ENCODE assay signal across 10 cellular contexts in genomic region chr6:134707342-134707982, GRCh38.
DNase-seq lines count a peak whose midpoint lies in the region; ATAC-seq, FAIRE-seq and TF ChIP-seq lines count a peak whose summit lies in the region.
"Had no signal": no experiment of that assay in that cellular context is flagged by ENCODE, and none has a peak within 500 bp of the region (broad histone marks: within the 10 kb centered on the region; RNA-seq: fewer than 3 reads in every experiment).

No MANE protein-coding gene starts in this region.

- DNase-seq in DMS153 treated with DMSO at 0.1 percent for 48 hours (lab: John Stamatoyannopoulos, UW; ENCODE audit: unreplicated experiment): peak; percentile 44
- peak; percentile 9 for DNase-seq in NAMALWA (ENCODE audit: low spot score)
- DNase-seq in bronchial epithelial cell (ENCODE audit: low read depth): peak; percentile 48
- DNase-seq in posterior cingulate gyrus: no peak
- DNase-seq in suprapubic skin (ENCODE audit: low spot score in 2 of 2): no peak
- no peak for DNase-seq in GM12892 (ENCODE audit: insufficient read length)
- DNase-seq: activated CD8-positive, alpha-beta memory T cell treated with anti-CD3 and anti-CD28 coated beads for 24 hours; effector memory CD8-positive, alpha-beta T cell had no signal

- TF ChIP-seq CTCF in bronchial epithelial cell (IDR thresholded peaks at IDR 0.05; ENCODE audit: insufficient read depth, low read length, severe bottlenecking) (no peak), suprapubic skin (IDR thresholded peaks at IDR 0.05) (no peak)

- FAIRE-seq in bronchial epithelial cell (lab: Jason Lieb, UNC): no peak
- FAIRE-seq in GM12892 (lab: Jason Lieb, UNC): no peak

- no peak for TF ChIP-seq EP300 in suprapubic skin (IDR thresholded peaks at IDR 0.05)

- H3K27ac ChIP-seq in mesodermal cell (ENCODE audit: low read depth, low read length, severe bottlenecking) (peak overlapping the region; percentile 71), suprapubic skin (no peak overlapping the region)

- no peaks in the 10 kb centered on the region for H3K9me3 ChIP-seq in mesodermal cell (ENCODE audit: control insufficient read depth, low read length)
- H3K9me3 ChIP-seq in suprapubic skin: no peaks in the 10 kb centered on the region

- no peak for ATAC-seq in GM21723 (IDR thresholded peaks at IDR 0.05; ENCODE audit: unreplicated experiment)
- ATAC-seq: effector memory CD8-positive, alpha-beta T cell had no signal

- H3K4me3 ChIP-seq in bronchial epithelial cell (ENCODE audit: low read depth, low read length) (no peak overlapping the region), mesodermal cell (ENCODE audit: extremely low read depth, insufficient read depth, low read length, poor library complexity, severe bottlenecking) (no peak overlapping the region), suprapubic skin (no peak overlapping the region)

- WGBS in mesodermal cell (ENCODE audit: insufficient coverage in 2 of 2), 2 experiments: 100% methylated on average over 1 of the region's 4 CpGs; no CpG with 5 or more reads in 1 of the 2 experiments
- WGBS in suprapubic skin: 60% methylated on average over 4 of the region's 4 CpGs

- intact Hi-C loops in posterior cingulate gyrus (cut with DNase I): no loop called here

- no peak for TF ChIP-seq POLR2A in suprapubic skin (IDR thresholded peaks at IDR 0.05)
- no peak for TF ChIP-seq POLR2A in GM12892 (IDR thresholded peaks at IDR 0.05; ENCODE audit: low read depth, low read length)

- H3K27me3 ChIP-seq in bronchial epithelial cell (ENCODE audit: control insufficient read depth, insufficient read depth, low read length) (peaks cover 8% of the 10 kb centered on the region), suprapubic skin (no peaks in the 10 kb centered on the region)

- no peaks in the 10 kb centered on the region for H3K36me3 ChIP-seq in bronchial epithelial cell (ENCODE audit: control insufficient read depth, insufficient read depth, low read length)
- H3K36me3 ChIP-seq in mesodermal cell (ENCODE audit: control insufficient read depth, insufficient read depth, low read length): no peaks in the 10 kb centered on the region
- H3K36me3 ChIP-seq in suprapubic skin: no peaks in the 10 kb centered on the region

- H3K4me1 ChIP-seq in mesodermal cell (ENCODE audit: control insufficient read depth, insufficient read depth, low read length, poor library complexity, severe bottlenecking) (peaks cover 18% of the 10 kb centered on the region), suprapubic skin (no peaks in the 10 kb centered on the region)

Comparison
In these comparisons a context has a peak if more than half of its experiments do, and no peak if none do; other contexts are left out.
1. DNase-seq: peak in DMS153 treated with DMSO at 0.1 percent for 48 hours (single experiment), NAMALWA (single experiment) and bronchial epithelial cell (single experiment); none in posterior cingulate gyrus (0 of 10), suprapubic skin (0 of 2) and GM12892 (single experiment).